Comparison of ENCODE assay signal across 27 cellular contexts in genomic region chr10:120917521-120918250, GRCh38.
DNase-seq lines count a peak whose midpoint lies in the region; ATAC-seq and TF ChIP-seq lines count a peak whose summit lies in the region.
"Had no signal": no experiment of that assay in that cellular context is flagged by ENCODE, and none has a peak within 500 bp of the region (broad histone marks: within the 10 kb centered on the region; RNA-seq: fewer than 3 reads in every experiment).

No MANE protein-coding gene starts in this region.

- H2AFZ ChIP-seq in mammary epithelial cell (ENCODE audit: low read depth, low read length) = peak overlapping the region; percentile 52

- dilution Hi-C loops in mammary epithelial cell (cut with HindIII; ENCODE audit: low sequenced_read_pairs) = no loop called here

- H3K9me3 ChIP-seq in mammary epithelial cell (replicated peaks; ENCODE audit: insufficient read depth, low read length) = no peaks in the 10 kb centered on the region
- H3K9me3 ChIP-seq in RWPE2 (ENCODE audit: severe bottlenecking) = no peaks in the 10 kb centered on the region
- no peaks in the 10 kb centered on the region for H3K9me3 ChIP-seq in testis
- H3K9me3 ChIP-seq: esophagus squamous epithelium had no signal

- H3K9ac ChIP-seq in mammary epithelial cell (ENCODE audit: insufficient read depth, low read length) = no peak overlapping the region

- intact Hi-C loops in mammary epithelial cell (cut with micrococcal nuclease) = no loop called here
- intact Hi-C loops in MCF 10A (cut with micrococcal nuclease) = no loop called here
- intact Hi-C loops in testis (cut with DNase I; ENCODE audit: low total_unique reads) = no loop called here

- no peaks in the 10 kb centered on the region for H3K4me1 Mint-ChIP-seq in MCF 10A (ENCODE audit: insufficient read depth, unreplicated experiment)
- H3K4me1 Mint-ChIP-seq: activated B cell treated with CpG ODN at 0.5 μM for 24 hours; activated naive CD4-positive, alpha-beta T cell treated with anti-CD3 and anti-CD28 coated beads, Interleukin-2, amount 50 U/mL, for 24 hours; B cell; memory B cell had no signal

- H3K27ac ChIP-seq in mammary epithelial cell (ENCODE audit: insufficient read depth, low read depth, low read length) (no peak overlapping the region), RWPE2 (ENCODE audit: poor library complexity, severe bottlenecking) (peak overlapping the region; percentile 77), foreskin keratinocyte (peak overlapping the region; percentile 58), testis (peak overlapping the region; percentile 59 to 63)
- H3K27ac ChIP-seq: esophagus squamous epithelium, gastroesophageal sphincter had no signal

- H4K20me1 ChIP-seq in mammary epithelial cell (ENCODE audit: insufficient read depth, low read length) = no peaks in the 10 kb centered on the region

- no peak overlapping the region for H3K4me3 ChIP-seq in mammary epithelial cell (replicated peaks in 1 of 3; ENCODE audit: insufficient read depth in 1 of 3, low read depth in 2 of 3, low read length in 3 of 3)
- no peak overlapping the region for H3K4me3 ChIP-seq in RWPE2 (ENCODE audit: severe bottlenecking)
- H3K4me3 ChIP-seq in testis = no peak overlapping the region
- H3K4me3 ChIP-seq: esophagus squamous epithelium, gastroesophageal sphincter, skin epidermis had no signal

- peak; percentile 94 for ATAC-seq in RWPE2 (ENCODE audit: low read depth)
- peak; percentile 77 for ATAC-seq in foreskin keratinocyte
- ATAC-seq in GM18870 (IDR thresholded peaks at IDR 0.05; ENCODE audit: unreplicated experiment) = no peak
- ATAC-seq: gastroesophageal sphincter had no signal

- WGBS in mammary epithelial cell (ENCODE audit: low coverage, missing lambda C conversion rate) = 42% methylated on average over 8 of the region's 9 CpGs
- WGBS in testis, 2 donors = 15 to 29% methylated on average over 9 of the region's 9 CpGs

- in situ Hi-C loops in mammary epithelial cell (cut with MboI; ENCODE audit: low sequenced_read_pairs in 2 of 2) = no loop called here

- BruUV-seq in mammary epithelial cell (replicated peaks; lab: Mats Ljungman, UMichigan) (no TSS peak), MCF 10A (replicated peaks; lab: Mats Ljungman, UMichigan) (no TSS peak)

- no peak overlapping the region for H3K4me3 Mint-ChIP-seq in MCF 10A (ENCODE audit: unreplicated experiment)
- H3K4me3 Mint-ChIP-seq: activated B cell treated with CpG ODN at 0.5 μM for 24 hours; activated naive CD4-positive, alpha-beta T cell treated with anti-CD3 and anti-CD28 coated beads, Interleukin-2, amount 50 U/mL, for 24 hours; B cell; memory B cell had no signal

- H3K4me2 ChIP-seq in mammary epithelial cell (ENCODE audit: insufficient read depth, low read depth, low read length) = no peak overlapping the region

- H3K36me3 Mint-ChIP-seq in MCF 10A (ENCODE audit: insufficient read depth, unreplicated experiment) = no peaks in the 10 kb centered on the region
- H3K36me3 Mint-ChIP-seq: activated naive CD4-positive, alpha-beta T cell treated with anti-CD3 and anti-CD28 coated beads, Interleukin-2, amount 50 U/mL, for 24 hours had no signal

- TF ChIP-seq POLR2A in testis (IDR thresholded peaks at IDR 0.05) = no peak

- H3K36me3 ChIP-seq in mammary epithelial cell (ENCODE audit: insufficient read depth, low read length) (no peaks in the 10 kb centered on the region), RWPE2 (ENCODE audit: low read depth) (no peaks in the 10 kb centered on the region), testis (ENCODE audit: low read depth, missing control alignments) (no peaks in the 10 kb centered on the region)
- H3K36me3 ChIP-seq: esophagus squamous epithelium, gastroesophageal sphincter had no signal

- no peaks in the 10 kb centered on the region for H3K79me2 ChIP-seq in mammary epithelial cell (ENCODE audit: insufficient read depth, low read length)

- H3K27me3 ChIP-seq in mammary epithelial cell (ENCODE audit: insufficient read depth, low read length) = no peaks in the 10 kb centered on the region
- H3K27me3 ChIP-seq in RWPE2 (ENCODE audit: insufficient read depth, poor library complexity, severe bottlenecking) = no peaks in the 10 kb centered on the region
- H3K27me3 ChIP-seq in foreskin keratinocyte = no peaks in the 10 kb centered on the region
- no peaks in the 10 kb centered on the region for H3K27me3 ChIP-seq in testis
- H3K27me3 ChIP-seq: esophagus squamous epithelium, gastroesophageal sphincter had no signal

- CTCF ChIA-PET in mammary epithelial cell (lab: Charles Lee; ENCODE audit: low non-redundant PET) = no interaction called here
- CTCF ChIA-PET in MCF 10A (lab: Yijun Ruan, JAX) = interaction anchor here (0.6 kb wide), 1 partner anchor 685 kb away, joined by 4 read pairs; no protein-coding TSS in a partner anchor

- H3K9me3 Mint-ChIP-seq in MCF 10A (ENCODE audit: unreplicated experiment) = no peaks in the 10 kb centered on the region

- POLR2A ChIA-PET in MCF 10A (lab: Yijun Ruan, JAX) = interaction anchor here (1.0 kb wide), 1 partner anchor 13 kb away, joined by 5 read pairs; no protein-coding TSS in a partner anchor

- peaks cover 4% of the 10 kb centered on the region for H3K4me1 ChIP-seq in mammary epithelial cell (ENCODE audit: insufficient read depth, low read length)
- H3K4me1 ChIP-seq in RWPE2 (ENCODE audit: insufficient read depth, poor library complexity, severe bottlenecking) = peaks cover 13% of the 10 kb centered on the region
- H3K4me1 ChIP-seq in foreskin keratinocyte = no peaks in the 10 kb centered on the region
- H3K4me1 ChIP-seq in testis = peaks cover 9% of the 10 kb centered on the region
- H3K4me1 ChIP-seq: esophagus squamous epithelium, gastroesophageal sphincter had no signal

- no peak overlapping the region for H3K27ac Mint-ChIP-seq in MCF 10A (ENCODE audit: low read depth, unreplicated experiment)
- H3K27ac Mint-ChIP-seq: activated B cell treated with CpG ODN at 0.5 μM for 24 hours; activated naive CD4-positive, alpha-beta T cell treated with anti-CD3 and anti-CD28 coated beads, Interleukin-2, amount 50 U/mL, for 24 hours; B cell; memory B cell had no signal

- no peak for TF ChIP-seq CTCF in mammary epithelial cell (conservative IDR thresholded peaks at IDR 0.05 in 1 of 2, IDR thresholded peaks at IDR 0.05 in 1 of 2; ENCODE audit: extremely low read depth in 1 of 2, insufficient read depth in 1 of 2, low read depth in 1 of 2, low read length in 2 of 2)
- TF ChIP-seq CTCF in MCF 10A (IDR thresholded peaks at IDR 0.05; ENCODE audit: unreplicated experiment) = no peak
- TF ChIP-seq CTCF in RWPE2 (IDR thresholded peaks at IDR 0.05; ENCODE audit: poor library complexity, severe bottlenecking) = no peak
- no peak for TF ChIP-seq CTCF in foreskin keratinocyte (conservative IDR thresholded peaks at IDR 0.05)
- no peak for TF ChIP-seq CTCF in testis (IDR thresholded peaks at IDR 0.05)

- DNase-seq in mammary epithelial cell (peak; percentile 39), MCF 10A (ENCODE audit: unreplicated experiment) (no peak), RWPE2 (ENCODE audit: low spot score) (no peak), foreskin keratinocyte (peak; percentile 71 to 77), testis (peak; percentile 23), NCI-H2107 (lab: John Stamatoyannopoulos, UW) (no peak), SK-N-DZ (ENCODE audit: low spot score) (no peak)
- DNase-seq: activated B cell treated with CpG ODN at 0.5 μM for 24 hours; activated CD4-positive, alpha-beta T cell treated with anti-CD3 and anti-CD28 coated beads, Interleukin-2, amount 50 U/mL, for 48 hours; activated CD8-positive, alpha-beta memory T cell treated with anti-CD3 and anti-CD28 coated beads, Interleukin-2, amount 50 U/mL, for 4 hours; COR-L47; DMS79 treated with DMSO at 0.1 percent for 48 hours; effector memory CD4-positive, alpha-beta T cell; esophagus squamous epithelium; hypothalamus; KBM-7; NCI-H1436; NCI-H82; nucleus accumbens; SW 1271; T1000 had no signal

- H3K27me3 Mint-ChIP-seq in MCF 10A (ENCODE audit: insufficient read depth, unreplicated experiment) = no peaks in the 10 kb centered on the region
- H3K27me3 Mint-ChIP-seq: activated B cell treated with CpG ODN at 0.5 μM for 24 hours; activated naive CD4-positive, alpha-beta T cell treated with anti-CD3 and anti-CD28 coated beads, Interleukin-2, amount 50 U/mL, for 24 hours; B cell; memory B cell had no signal

Comparison
In these comparisons a context has a peak if more than half of its experiments do, and no peak if none do; other contexts are left out.
1. DNase-seq: peak in mammary epithelial cell (single experiment), foreskin keratinocyte (2 of 2) and testis (single experiment); none in MCF 10A (single experiment), RWPE2 (single experiment), NCI-H2107 (single experiment) and SK-N-DZ (single experiment).